ENCODE assay signal across 9 cellular contexts in genomic region chr18:48445540-48445939, GRCh38. TPM values are rescaled to one million over a fixed set of nuclear protein-coding genes. Genes with fewer than 3 reads are reported as not detected.
A peak's percentile ranks its signal among the peaks of the same experiment; 100 is the strongest.
DNase-seq lines count a peak whose midpoint lies in the region; ATAC-seq and TF ChIP-seq lines count a peak whose summit lies in the region.
"Had no signal": no experiment of that assay in that cellular context is flagged by ENCODE, and none has a peak within 500 bp of the region (broad histone marks: within the 10 kb centered on the region; RNA-seq: fewer than 3 reads in every experiment).

No MANE protein-coding gene starts in this region.

- ATAC-seq in effector memory CD8-positive, alpha-beta T cell (replicated peaks): peak; percentile 76

- DNase-seq in activated gamma-delta T cell treated with Interleukin-2 at 50 U/mL for 16 hours (peak; percentile 61), activated gamma-delta T cell (lab: John Stamatoyannopoulos, UW) (no peak), HL-60 (ENCODE audit: low read depth in 1 of 2, low spot score in 1 of 2) (peak; percentile 80 to 95), NCI-H82 (lab: John Stamatoyannopoulos, UW) (peak; percentile 88), mucosa of gallbladder (ENCODE audit: low spot score) (peak; percentile 83)
- peak; percentile 79 to 83 for DNase-seq in activated CD4-positive, alpha-beta T cell treated with anti-CD3 and anti-CD28 coated beads, Interleukin-2, amount 50 U/mL, for 48 hours
- DNase-seq in effector memory CD8-positive, alpha-beta T cell: peak; percentile 48 to 58 (median 49)
- peak; percentile 85 for DNase-seq in stimulated activated CD8-positive, alpha-beta memory T cell treated with anti-CD3 and anti-CD28 coated beads, Interleukin-4, amount 100 ng/mL, for 48 hours

- H3K27ac Mint-ChIP-seq in effector memory CD8-positive, alpha-beta T cell: no peak overlapping the region

- no peak overlapping the region for H3K27ac ChIP-seq in HL-60 (replicated peaks)
- H3K27ac ChIP-seq: BLaER1 had no signal

- H3K4me3 ChIP-seq in HL-60 (replicated peaks; ENCODE audit: insufficient read depth, low read length): no peak overlapping the region
- H3K4me3 ChIP-seq: BLaER1 had no signal

- peaks cover 32% of the 10 kb centered on the region for H3K27me3 ChIP-seq in HL-60 (ENCODE audit: insufficient read depth, poor library complexity, severe bottlenecking)
- H3K27me3 ChIP-seq: BLaER1 had no signal

- no peak overlapping the region for H3K4me3 Mint-ChIP-seq in effector memory CD8-positive, alpha-beta T cell

- peaks cover 4% of the 10 kb centered on the region in 2 donors for H3K4me1 Mint-ChIP-seq in effector memory CD8-positive, alpha-beta T cell (ENCODE audit: low read depth in 2 of 2)

- TF ChIP-seq CTCF in HL-60 (IDR thresholded peaks at IDR 0.05; ENCODE audit: insufficient read depth, low read length): peak; percentile 100

- peaks cover 26 to 64% of the 10 kb centered on the region in 2 donors for H3K27me3 Mint-ChIP-seq in effector memory CD8-positive, alpha-beta T cell

- H3K9me3 Mint-ChIP-seq in effector memory CD8-positive, alpha-beta T cell: no peaks in the 10 kb centered on the region

- H3K36me3 Mint-ChIP-seq in effector memory CD8-positive, alpha-beta T cell (ENCODE audit: insufficient read depth): no peaks in the 10 kb centered on the region

RNA-seq across cellular contexts. Expression of gene ZBTB7C, which starts 36.4 kb away (rescaled TPM):
- 24.1 TPM for total RNA-seq in mucosa of gallbladder
